In the genomic region with DNA sequence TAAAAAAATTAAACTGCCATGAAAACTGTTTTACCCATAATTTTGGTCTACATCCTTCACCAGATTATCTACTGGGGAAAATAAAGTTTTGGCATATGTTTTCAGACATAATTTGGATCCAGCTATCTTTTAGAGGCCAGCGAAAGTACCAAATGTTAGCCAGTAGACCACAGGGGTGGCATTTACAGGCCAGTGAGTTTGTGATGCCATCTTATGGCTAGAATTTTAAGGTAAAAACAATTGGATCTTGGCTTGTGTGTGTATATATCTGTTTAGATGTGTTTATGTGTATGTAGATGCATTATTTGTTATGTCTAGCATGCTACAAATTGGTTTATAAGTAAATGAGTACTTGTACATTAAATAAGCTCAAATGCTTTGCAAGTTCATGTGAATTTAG, we compare ENCODE assay signal across 27 cellular contexts.
DNase-seq lines count a peak whose midpoint lies in the region; ATAC-seq, FAIRE-seq and TF ChIP-seq lines count a peak whose summit lies in the region.
"Had no signal": no experiment of that assay in that cellular context is flagged by ENCODE, and none has a peak within 500 bp of the region (broad histone marks: within the 10 kb centered on the region; RNA-seq: fewer than 3 reads in every experiment).

No MANE protein-coding gene starts in this region.

- TF ChIP-seq RAD21 in liver (IDR thresholded peaks at IDR 0.05) (peak; percentile 76 to 78), HepG2 (CRISPR knock-in tag; IDR thresholded peaks at IDR 0.05) (no peak)

- POLR2A ChIA-PET in HepG2 (lab: Yijun Ruan, JAX), result no interaction called here

- H3K27ac Mint-ChIP-seq in endodermal cell (no peak overlapping the region), osteocyte (ENCODE audit: unreplicated experiment) (no peak overlapping the region)
- H3K27ac Mint-ChIP-seq: B cell; CD4-positive, alpha-beta T cell; CD8-positive, alpha-beta T cell had no signal

- H3K4me1 Mint-ChIP-seq in endodermal cell (no peaks in the 10 kb centered on the region), osteocyte (ENCODE audit: unreplicated experiment) (no peaks in the 10 kb centered on the region)
- H3K4me1 Mint-ChIP-seq: B cell had no signal

- no TSS peak for BruUV-seq in HepG2 (replicated peaks; lab: Mats Ljungman, UMichigan)

- DNase-seq in HepG2 (ENCODE audit: low spot score), result no peak
- no peak for DNase-seq in endodermal cell
- DNase-seq in left lobe of liver (ENCODE audit: low spot score), result no peak
- DNase-seq in osteocyte (ENCODE audit: extremely low spot score, unreplicated experiment), result no peak
- no peak for DNase-seq in NCI-H82 (lab: John Stamatoyannopoulos, UW)
- DNase-seq: AML-193; Caco-2; Calu3; CD4-positive, alpha-beta T cell; CD8-positive, alpha-beta T cell; DMS 273 treated with DMSO at 0.1 percent for 48 hours; DMS153; DMS53; DMS79; DND-41; EL; GF-D8 had no signal

- TF ChIP-seq POLR2A in HepG2 (IDR thresholded peaks at IDR 0.05; ENCODE audit: insufficient read depth in 1 of 2, low read depth in 2 of 2, low read length in 2 of 2) (no peak), GM18505 (IDR thresholded peaks at IDR 0.05; ENCODE audit: borderline replicate concordance, extremely low read depth, insufficient read depth, insufficient read length) (no peak)

- in situ Hi-C loops in HepG2 (cut with HindIII; ENCODE audit: extremely low pct_ligation_motif_present, low pct_unique_long_range_greater_than_20kb), result no loop called here

- WGBS in liver, result 94% methylated on average over 1 of the region's 1 CpG
- WGBS in HepG2 (ENCODE audit: low lambda C conversion rate), result 45% methylated on average over 1 of the region's 1 CpG
- 94 to 100% methylated on average over 1 of the region's 1 CpG for WGBS in endodermal cell (ENCODE audit: insufficient coverage in 1 of 2, insufficient read length in 1 of 2), 2 experiments

- H3K36me3 ChIP-seq in liver (ENCODE audit: control insufficient read depth in 4 of 4, insufficient read depth in 3 of 4, low read depth in 1 of 4, low read length in 3 of 4) (no peaks in the 10 kb centered on the region), HepG2 (replicated peaks in 1 of 2; ENCODE audit: control insufficient read depth in 1 of 2, insufficient read depth in 2 of 2, low read length in 2 of 2) (no peaks in the 10 kb centered on the region), endodermal cell (ENCODE audit: control insufficient read depth, insufficient read depth, low read length) (no peaks in the 10 kb centered on the region)
- H3K36me3 ChIP-seq: BLaER1 treated with 17β-estradiol and CSF1 and Interleukin-3, amounts not matched to agents 10 nM and 100 nM had no signal

- H3K27ac ChIP-seq in liver (ENCODE audit: low read depth in 1 of 2, low read length in 2 of 2), result no peak overlapping the region
- H3K27ac ChIP-seq in HepG2 (ENCODE audit: extremely low read length, insufficient read depth, low read length), result no peak overlapping the region
- no peak overlapping the region for H3K27ac ChIP-seq in endodermal cell (ENCODE audit: low read depth, low read length)
- H3K27ac ChIP-seq: 22Rv1; A549; BLaER1 treated with 17β-estradiol and CSF1 and Interleukin-3, amounts not matched to agents 10 nM and 100 nM; C4-2B had no signal

- TF ChIP-seq CTCF in liver (IDR thresholded peaks at IDR 0.05; ENCODE audit: low read depth, low read length, missing input control), result peak; percentile 31
- TF ChIP-seq CTCF in HepG2 (CRISPR knock-in tag; IDR thresholded peaks at IDR 0.05), result no peak
- TF ChIP-seq CTCF in endodermal cell (conservative IDR thresholded peaks at IDR 0.05), result no peak
- no peak for TF ChIP-seq CTCF in osteocyte (IDR thresholded peaks at IDR 0.05)

- H3K9me3 ChIP-seq in liver (ENCODE audit: control insufficient read depth in 4 of 4, low read length in 3 of 4) (no peaks in the 10 kb centered on the region), HepG2 (ENCODE audit: low read length) (peaks cover 91% of the 10 kb centered on the region), endodermal cell (ENCODE audit: control insufficient read depth, low read length) (peaks cover 67% of the 10 kb centered on the region)
- H3K9me3 ChIP-seq: A549, Caco-2 had no signal

- H3K36me3 Mint-ChIP-seq in endodermal cell (ENCODE audit: low read depth) (peaks cover 2% of the 10 kb centered on the region), osteocyte (ENCODE audit: unreplicated experiment) (peaks cover 2% of the 10 kb centered on the region)
- H3K36me3 Mint-ChIP-seq: CD8-positive, alpha-beta T cell had no signal

- TF ChIP-seq EP300 in HepG2 (IDR thresholded peaks at IDR 0.05; ENCODE audit: low read depth in 2 of 2, low read length in 2 of 2) (no peak), HepG2 (CRISPR knock-in tag; IDR thresholded peaks at IDR 0.05; ENCODE audit: borderline replicate concordance) (no peak)

- no peak overlapping the region for H3K4me3 Mint-ChIP-seq in endodermal cell
- no peak overlapping the region for H3K4me3 Mint-ChIP-seq in osteocyte (ENCODE audit: unreplicated experiment)
- H3K4me3 Mint-ChIP-seq: B cell; CD4-positive, alpha-beta T cell; CD8-positive, alpha-beta T cell had no signal

- no peak for ATAC-seq in HepG2
- ATAC-seq in left lobe of liver, result peak; percentile 48
- ATAC-seq in GM18505 (IDR thresholded peaks at IDR 0.05; ENCODE audit: unreplicated experiment), result no peak
- ATAC-seq: A549; CD8-positive, alpha-beta T cell had no signal

- H2AFZ ChIP-seq in HepG2 (ENCODE audit: low read length), result no peak overlapping the region

- intact Hi-C loops in HepG2 (cut with micrococcal nuclease; ENCODE audit: unreplicated experiment), result no loop called here

- H3K9ac ChIP-seq in liver (ENCODE audit: low read depth in 1 of 2, low read length in 2 of 2), result no peak overlapping the region
- no peak overlapping the region for H3K9ac ChIP-seq in HepG2 (ENCODE audit: insufficient read depth, low read depth, low read length)
- H3K9ac ChIP-seq in endodermal cell (ENCODE audit: extremely low read depth, low read length, poor library complexity, severe bottlenecking), result no peak overlapping the region
- H3K9ac ChIP-seq: BLaER1 treated with 17β-estradiol and CSF1 and Interleukin-3, amounts not matched to agents 10 nM and 100 nM had no signal

- FAIRE-seq in HepG2 (lab: Jason Lieb, UNC), result no peak
- FAIRE-seq: A549, G401.6, GM12891, GM18507 had no signal

- H3K27me3 ChIP-seq in liver (ENCODE audit: control insufficient read depth in 4 of 4, insufficient read depth in 4 of 4, low read length in 3 of 4), result no peaks in the 10 kb centered on the region
- no peaks in the 10 kb centered on the region for H3K27me3 ChIP-seq in HepG2 (ENCODE audit: control insufficient read depth in 1 of 2, insufficient read depth in 2 of 2, low read length in 2 of 2)
- no peaks in the 10 kb centered on the region for H3K27me3 ChIP-seq in endodermal cell (ENCODE audit: control insufficient read depth, insufficient read depth, low read length, poor library complexity, severe bottlenecking)
- H3K27me3 ChIP-seq: BLaER1 treated with 17β-estradiol and CSF1 and Interleukin-3, amounts not matched to agents 10 nM and 100 nM had no signal

- no peaks in the 10 kb centered on the region for H3K27me3 Mint-ChIP-seq in endodermal cell (ENCODE audit: insufficient read depth)
- no peaks in the 10 kb centered on the region for H3K27me3 Mint-ChIP-seq in osteocyte (ENCODE audit: unreplicated experiment)
- H3K27me3 Mint-ChIP-seq: B cell; CD4-positive, alpha-beta T cell had no signal

- H4K20me1 ChIP-seq in HepG2 (ENCODE audit: insufficient read depth, low read length), result no peaks in the 10 kb centered on the region
- H4K20me1 ChIP-seq: BLaER1 treated with 17β-estradiol and CSF1 and Interleukin-3, amounts not matched to agents 10 nM and 100 nM had no signal

- no peak overlapping the region for H3K4me2 ChIP-seq in HepG2 (ENCODE audit: low read depth, low read length)
- H3K4me2 ChIP-seq: A549; BLaER1 treated with 17β-estradiol and CSF1 and Interleukin-3, amounts not matched to agents 10 nM and 100 nM had no signal

- H3K4me3 ChIP-seq in liver (ENCODE audit: low read depth in 1 of 3, low read length in 3 of 3), result no peak overlapping the region
- no peak overlapping the region for H3K4me3 ChIP-seq in HepG2 (replicated peaks in 1 of 3; ENCODE audit: insufficient read depth in 1 of 3, low read depth in 2 of 3, low read length in 3 of 3)
- peak overlapping the region; percentile 64 for H3K4me3 ChIP-seq in endodermal cell (ENCODE audit: low read length)
- H3K4me3 ChIP-seq: A549; BLaER1 treated with 17β-estradiol and CSF1 and Interleukin-3, amounts not matched to agents 10 nM and 100 nM had no signal

- no peaks in the 10 kb centered on the region for H3K79me2 ChIP-seq in HepG2 (ENCODE audit: insufficient read depth, low read length)

- CTCF ChIA-PET in HepG2 (lab: Yijun Ruan, JAX; ENCODE audit: low intra/inter-chr PET ratio, low total read pairs), result no interaction called here

- H3K4me1 ChIP-seq in liver (ENCODE audit: control insufficient read depth in 4 of 4, insufficient read depth in 4 of 4, low read length in 3 of 4) (no peaks in the 10 kb centered on the region), HepG2 (ENCODE audit: insufficient read depth, low read length) (no peaks in the 10 kb centered on the region), endodermal cell (ENCODE audit: control insufficient read depth, insufficient read depth, low read length) (no peaks in the 10 kb centered on the region)
- H3K4me1 ChIP-seq: A549; BLaER1 treated with 17β-estradiol and CSF1 and Interleukin-3, amounts not matched to agents 10 nM and 100 nM; Caco-2 had no signal

- peaks cover 71% of the 10 kb centered on the region for H3K9me3 Mint-ChIP-seq in endodermal cell
- peaks cover 27% of the 10 kb centered on the region for H3K9me3 Mint-ChIP-seq in osteocyte (ENCODE audit: unreplicated experiment)

TF ChIP-seq in liver, 16 proteins besides CTCF, POLR2A, EP300 and RAD21 (continues in another document):
- no peak for TF ChIP-seq GABPA (IDR thresholded peaks at IDR 0.05 in 1 of 2, conservative IDR thresholded peaks at IDR 0.05 in 1 of 2)
- no peak for TF ChIP-seq FOXA1 (IDR thresholded peaks at IDR 0.05)
- TF ChIP-seq YY1 (IDR thresholded peaks at IDR 0.05), result no peak
- no peak for TF ChIP-seq HNF4G (IDR thresholded peaks at IDR 0.05)

TF ChIP-seq in HepG2, 621 proteins besides CTCF, POLR2A, EP300 and RAD21 (continues in another document):
- TF ChIP-seq SAP130 (CRISPR knock-in tag; IDR thresholded peaks at IDR 0.05; ENCODE audit: low read depth) (no peak), NCOA2 (CRISPR knock-in tag; IDR thresholded peaks at IDR 0.05) (no peak), MTF2 (CRISPR knock-in tag; IDR thresholded peaks at IDR 0.05; ENCODE audit: borderline replicate concordance) (no peak), ZNF24 (IDR thresholded peaks at IDR 0.05) (no peak)
